Comparison of ENCODE assay signal across 22 cellular contexts in the genomic region with DNA sequence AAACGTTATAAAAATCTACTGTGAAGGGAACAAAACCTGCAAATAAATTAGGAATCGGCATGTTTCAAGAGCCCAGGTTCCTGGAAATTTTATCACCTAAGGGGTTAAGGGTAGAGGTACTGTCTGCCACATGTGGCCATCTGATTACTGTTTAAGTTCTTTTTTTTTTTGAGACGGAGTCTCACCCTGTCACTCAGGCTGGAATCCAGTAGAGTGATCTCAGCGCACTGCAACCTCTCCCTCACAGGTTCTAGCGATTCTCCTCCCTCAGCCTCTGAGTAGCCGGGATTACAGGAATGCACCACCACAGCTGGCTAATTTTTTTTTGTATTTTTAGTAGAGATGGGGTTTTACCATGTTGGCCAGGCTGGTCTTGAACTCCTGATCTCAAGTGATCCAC.
"Had no signal": no experiment of that assay in that cellular context is flagged by ENCODE, and none has a peak within 500 bp of the region (broad histone marks: within the 10 kb centered on the region; RNA-seq: fewer than 3 reads in every experiment).

No MANE protein-coding gene starts in this region.

- H3K9me3 Mint-ChIP-seq: dendritic cell treated with granulocyte-macrophage colony-stimulating factor and Interleukin-4, amounts not matched to agents 40 ng/mL and 50 ng/mL, for 4 days; effector memory CD8-positive, alpha-beta T cell; endodermal cell had no signal

- ATAC-seq: effector memory CD8-positive, alpha-beta T cell; esophagus mucosa; gastrocnemius medialis; heart right ventricle; left cardiac atrium; left lung; left ventricle myocardium superior; lower lobe of right lung; naive thymus-derived CD4-positive, alpha-beta T cell had no signal

- H3K4me3 Mint-ChIP-seq: dendritic cell treated with granulocyte-macrophage colony-stimulating factor and Interleukin-4, amounts not matched to agents 40 ng/mL and 50 ng/mL, for 4 days; effector memory CD8-positive, alpha-beta T cell; endodermal cell; naive thymus-derived CD4-positive, alpha-beta T cell had no signal

- H3K27me3 Mint-ChIP-seq: dendritic cell treated with granulocyte-macrophage colony-stimulating factor and Interleukin-4, amounts not matched to agents 40 ng/mL and 50 ng/mL, for 4 days; effector memory CD8-positive, alpha-beta T cell; naive thymus-derived CD4-positive, alpha-beta T cell had no signal

- H3K4me1 Mint-ChIP-seq: endodermal cell had no signal

- DNase-seq: cortex of kidney; effector CD8-positive, alpha-beta T cell; effector memory CD8-positive, alpha-beta T cell; endodermal cell; erythroblast; esophagus squamous epithelium; foreskin fibroblast; foreskin melanocyte; gastrocnemius medialis; glutamatergic neuron; head of caudate nucleus; heart right ventricle; hippocampal formation; left cardiac atrium; left lung; left ventricle myocardium superior; lower lobe of right lung; mesenchymal stem cell; midbrain; naive thymus-derived CD4-positive, alpha-beta T cell had no signal

- H3K27ac Mint-ChIP-seq: dendritic cell treated with granulocyte-macrophage colony-stimulating factor and Interleukin-4, amounts not matched to agents 40 ng/mL and 50 ng/mL, for 4 days; endodermal cell had no signal
